19 cellular contexts compared by ENCODE assay signal in the genomic region with DNA sequence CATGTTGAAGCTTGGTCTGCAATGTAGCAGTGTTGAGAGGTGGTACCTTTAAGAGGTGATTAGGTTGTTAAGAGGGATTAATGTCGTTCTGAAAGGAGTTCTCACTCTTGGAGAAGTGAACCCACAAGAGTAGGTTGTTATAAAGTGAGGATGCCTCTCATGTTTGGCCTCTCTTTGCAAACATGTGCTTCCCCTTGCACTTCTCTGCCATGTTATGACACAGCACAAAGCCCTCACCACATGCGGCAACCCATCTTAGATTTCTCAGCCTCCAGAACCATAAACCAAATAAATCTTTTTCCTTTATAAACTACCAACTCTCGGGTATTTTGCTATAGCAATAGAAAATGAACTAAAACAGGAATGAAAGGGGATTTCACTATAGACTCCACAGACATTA.
DNase-seq lines count a peak whose midpoint lies in the region; ATAC-seq, FAIRE-seq and TF ChIP-seq lines count a peak whose summit lies in the region.
"Had no signal": no experiment of that assay in that cellular context is flagged by ENCODE, and none has a peak within 500 bp of the region (broad histone marks: within the 10 kb centered on the region; RNA-seq: fewer than 3 reads in every experiment).

No MANE protein-coding gene starts in this region.

- no peak overlapping the region for H2AFZ ChIP-seq in DND-41 (ENCODE audit: low read depth, low read length)
- no peak overlapping the region for H2AFZ ChIP-seq in H1 (ENCODE audit: low read length)
- H2AFZ ChIP-seq: PC-9 had no signal

- WGBS in H1 (ENCODE audit: extremely low coverage in 1 of 2, insufficient coverage in 1 of 2, insufficient read length in 1 of 2, insufficient replicate concordance in 2 of 2, low coverage in 1 of 2, low lambda C conversion rate in 2 of 2, missing lambda C conversion rate in 1 of 2), 2 experiments = 83% methylated on average over 3 of the region's 3 CpGs; no CpG with 5 or more reads in 1 of the 2 experiments
- 51 to 66% (median 57%) methylated on average over 3 of the region's 3 CpGs for WGBS in psoas muscle, 3 donors

- TF ChIP-seq POLR2A in H1 (IDR thresholded peaks at IDR 0.05; ENCODE audit: control extremely low read depth in 1 of 2, low read depth in 2 of 2, low read length in 2 of 2) = no peak

- H3K4me3 ChIP-seq in DND-41 (ENCODE audit: low read depth in 1 of 2, low read length in 2 of 2) (no peak overlapping the region), H1 (ENCODE audit: extremely low read depth in 1 of 4, insufficient read depth in 2 of 4, low read depth in 3 of 4, low read length in 4 of 4) (no peak overlapping the region), psoas muscle (no peak overlapping the region)
- H3K4me3 ChIP-seq: PC-9, SJSA1 had no signal

- H2AK5ac ChIP-seq in H1 (ENCODE audit: low read depth, low read length) = no peak overlapping the region; the same call in 1 of the 2 replicates

- H3K23me2 ChIP-seq in H1 (ENCODE audit: low read depth, low read length) = no peaks in the 10 kb centered on the region

- H3K9me3 ChIP-seq in DND-41 (ENCODE audit: insufficient read depth, low read length, severe bottlenecking) = no peaks in the 10 kb centered on the region
- no peaks in the 10 kb centered on the region for H3K9me3 ChIP-seq in H1 (ENCODE audit: insufficient read depth in 2 of 2, low read depth in 1 of 2, low read length in 1 of 2)
- H3K9me3 ChIP-seq in psoas muscle = no peaks in the 10 kb centered on the region
- H3K9me3 ChIP-seq: Caco-2, SJSA1 had no signal

- H2BK12ac ChIP-seq in H1 (ENCODE audit: low read depth, low read length) = no peak overlapping the region

- H3K79me2 ChIP-seq in DND-41 (ENCODE audit: insufficient read depth, low read length) (peaks cover 99% of the 10 kb centered on the region), H1 (ENCODE audit: control insufficient read depth in 1 of 2, insufficient read depth in 2 of 2, low read length in 2 of 2) (peaks cover 11 to 91% of the 10 kb centered on the region in 2 experiments)

- H3K56ac ChIP-seq in H1 (replicated peaks; ENCODE audit: insufficient read length, low read depth, low read length) = no peak overlapping the region

- H3K9me3 Mint-ChIP-seq in activated naive CD4-positive, alpha-beta T cell treated with anti-CD3 and anti-CD28 coated beads for 36 hours = peaks cover 4% of the 10 kb centered on the region
- peaks cover 13% of the 10 kb centered on the region for H3K9me3 Mint-ChIP-seq in stimulated activated effector memory CD8-positive, alpha-beta T cell treated with anti-CD3 and anti-CD28 coated beads, Interleukin-12 subunit alpha, Interleukin-12 subunit beta, amount 100 ng/mL, for 72 hours

- peaks cover 14% of the 10 kb centered on the region for H3K36me3 Mint-ChIP-seq in activated naive CD4-positive, alpha-beta T cell treated with anti-CD3 and anti-CD28 coated beads for 36 hours (ENCODE audit: low read depth)
- H3K36me3 Mint-ChIP-seq in stimulated activated effector memory CD8-positive, alpha-beta T cell treated with anti-CD3 and anti-CD28 coated beads, Interleukin-12 subunit alpha, Interleukin-12 subunit beta, amount 100 ng/mL, for 72 hours = no peaks in the 10 kb centered on the region

- H3K4me3 Mint-ChIP-seq in activated naive CD4-positive, alpha-beta T cell treated with anti-CD3 and anti-CD28 coated beads for 36 hours = no peak overlapping the region
- no peak overlapping the region for H3K4me3 Mint-ChIP-seq in stimulated activated effector memory CD8-positive, alpha-beta T cell treated with anti-CD3 and anti-CD28 coated beads, Interleukin-12 subunit alpha, Interleukin-12 subunit beta, amount 100 ng/mL, for 72 hours

- peak overlapping the region; percentile 33; the same call in 1 of the 2 replicates for H3K27ac ChIP-seq in DND-41 (ENCODE audit: low read length)
- H3K27ac ChIP-seq in H1 (ENCODE audit: low read depth, low read length) = no peak overlapping the region; the same call in 1 of the 2 replicates
- peak overlapping the region; percentile 48 for H3K27ac ChIP-seq in psoas muscle
- H3K27ac ChIP-seq: C4-2B, PC-9, SJSA1 had no signal

- H3K14ac ChIP-seq in H1 (ENCODE audit: insufficient read length) = no peak overlapping the region

- H3K27me3 ChIP-seq in DND-41 (ENCODE audit: insufficient read depth, low read length, poor library complexity) = no peaks in the 10 kb centered on the region
- H3K27me3 ChIP-seq in H1 (replicated peaks in 1 of 4; ENCODE audit: control insufficient read depth in 3 of 4, extremely low read depth in 1 of 4, insufficient read depth in 3 of 4, low read length in 3 of 4) = no peaks in the 10 kb centered on the region
- H3K27me3 ChIP-seq in psoas muscle (ENCODE audit: insufficient read depth in 3 of 3, low read length in 2 of 3) = no peaks in the 10 kb centered on the region
- H3K27me3 ChIP-seq: SJSA1 had no signal

- no peak overlapping the region for H3K4me2 ChIP-seq in DND-41 (ENCODE audit: insufficient read depth, low read length)
- no peak overlapping the region for H3K4me2 ChIP-seq in H1 (ENCODE audit: insufficient read depth in 1 of 2, low read depth in 2 of 2, low read length in 2 of 2)
- H3K4me2 ChIP-seq: PC-9 had no signal

- FAIRE-seq in H1 (lab: Jason Lieb, UNC) = no peak

- no peak overlapping the region for H2BK15ac ChIP-seq in H1 (ENCODE audit: low read length)

- TF ChIP-seq EP300 in H1 (IDR thresholded peaks at IDR 0.05; ENCODE audit: borderline replicate concordance in 1 of 2, low read depth in 2 of 2, low read length in 2 of 2) = no peak

- no peak overlapping the region for H2BK20ac ChIP-seq in H1 (ENCODE audit: low read length)

- H3K4ac ChIP-seq in H1 (replicated peaks; ENCODE audit: insufficient read length, low read depth, low read length) = no peak overlapping the region

- H3K18ac ChIP-seq in H1 (ENCODE audit: extremely low read depth, low read length) = no peak overlapping the region

- H3K27ac Mint-ChIP-seq in activated naive CD4-positive, alpha-beta T cell treated with anti-CD3 and anti-CD28 coated beads for 36 hours = peak overlapping the region; percentile 32
- no peak overlapping the region for H3K27ac Mint-ChIP-seq in stimulated activated effector memory CD8-positive, alpha-beta T cell treated with anti-CD3 and anti-CD28 coated beads, Interleukin-12 subunit alpha, Interleukin-12 subunit beta, amount 100 ng/mL, for 72 hours

- H3K4me1 ChIP-seq in DND-41 (ENCODE audit: insufficient read depth, low read length) (0 out of 2 replicates have a peak, but pooled peaks cover 6% of the 10 kb centered on the region), H1 (replicated peaks in 1 of 4; ENCODE audit: control insufficient read depth in 3 of 4, insufficient read depth in 4 of 4, low read length in 3 of 4) (peaks cover 0 to 3% (median under 1%) of the 10 kb centered on the region in 4 experiments; a peak in 2 of 7 replicates), psoas muscle (peaks cover 54% of the 10 kb centered on the region)
- H3K4me1 ChIP-seq: Caco-2, SJSA1 had no signal

- DNase-seq in activated naive CD4-positive, alpha-beta T cell treated with anti-CD3 and anti-CD28 coated beads for 36 hours = no peak
- DNase-seq in activated naive CD4-positive, alpha-beta T cell treated with Interleukin-2 at 50 U/mL for 16 hours = no peak
- DNase-seq in DND-41 (no peak), H1 (ENCODE audit: low read depth in 1 of 2, low spot score in 2 of 2) (no peak), psoas muscle (no peak), NCI-H1105 (lab: John Stamatoyannopoulos, UW) (no peak)
- DNase-seq in stimulated activated effector memory CD8-positive, alpha-beta T cell treated with anti-CD3 and anti-CD28 coated beads, Interleukin-12 subunit alpha, Interleukin-12 subunit beta, amount 100 ng/mL, for 72 hours (ENCODE audit: low spot score in 2 of 2) = no peak
- DNase-seq: Caco-2, H7, NCI-H1417, NCI-H187 treated with DMSO at 0.1 percent for 48 hours, NCI-H2171 treated with DMSO at 0.1 percent for 48 hours, NCI-H446 treated with DMSO at 0.1 percent for 48 hours, NCI-H774, PC-9 had no signal

- H2BK5ac ChIP-seq in H1 (ENCODE audit: low read depth, low read length) = peak overlapping the region; percentile 47; the same call in 1 of the 2 replicates

- H3K27me3 Mint-ChIP-seq in activated naive CD4-positive, alpha-beta T cell treated with anti-CD3 and anti-CD28 coated beads for 36 hours (ENCODE audit: low read depth) = no peaks in the 10 kb centered on the region
- H3K27me3 Mint-ChIP-seq: IgD-negative memory B cell had no signal

- TF ChIP-seq RAD21 in H1 (IDR thresholded peaks at IDR 0.05 in 1 of 2, conservative IDR thresholded peaks at IDR 0.05 in 1 of 2; ENCODE audit: low read depth in 2 of 2, low read length in 2 of 2) = no peak

- H3K79me1 ChIP-seq in H1 (ENCODE audit: low read depth, low read length) = peaks cover 6% of the 10 kb centered on the region

- POLR2A ChIA-PET in H1 (lab: Charles Lee; ENCODE audit: partially characterized antibody) = no interaction called here

- CTCF ChIA-PET in activated naive CD4-positive, alpha-beta T cell treated with anti-CD3 and anti-CD28 coated beads for 36 hours (lab: Charles Lee) = interaction anchor here (0.6 to 1.2 kb wide), 2 partner anchors 11 to 584 kb away, joined by 3 to 4 read pairs; no protein-coding TSS in a partner anchor
- CTCF ChIA-PET in H1 (lab: Charles Lee; ENCODE audit: partially characterized antibody) = interaction anchor here (2.0 kb wide), 1 partner anchor 28 kb away, joined by 5 read pairs; no protein-coding TSS in a partner anchor

- H4K91ac ChIP-seq in H1 (replicated peaks; ENCODE audit: insufficient read length, low read length) = no peak overlapping the region

- H3K4me1 Mint-ChIP-seq in activated naive CD4-positive, alpha-beta T cell treated with anti-CD3 and anti-CD28 coated beads for 36 hours (ENCODE audit: low read depth) = peaks cover 46% of the 10 kb centered on the region
- peaks cover 51% of the 10 kb centered on the region for H3K4me1 Mint-ChIP-seq in stimulated activated effector memory CD8-positive, alpha-beta T cell treated with anti-CD3 and anti-CD28 coated beads, Interleukin-12 subunit alpha, Interleukin-12 subunit beta, amount 100 ng/mL, for 72 hours

- ATAC-seq in DND-41 (ENCODE audit: insufficient read depth, low read depth) (no peak), psoas muscle (peak in 2 of 4 donors; percentile 27 to 32), HG03135 (IDR thresholded peaks at IDR 0.05; ENCODE audit: unreplicated experiment) (no peak)
- no peak for ATAC-seq in stimulated activated effector memory CD8-positive, alpha-beta T cell treated with anti-CD3 and anti-CD28 coated beads, Interleukin-12 subunit alpha, Interleukin-12 subunit beta, amount 100 ng/mL, for 72 hours

- H3K36me3 ChIP-seq in DND-41 (ENCODE audit: insufficient read depth, low read length) = 0 out of 2 replicates have a peak, but pooled peaks cover 2% of the 10 kb centered on the region
- no peaks in the 10 kb centered on the region; a peak in 1 of 8 replicates for H3K36me3 ChIP-seq in H1 (ENCODE audit: control insufficient read depth in 2 of 4, insufficient read depth in 4 of 4, low read length in 3 of 4)
- no peaks in the 10 kb centered on the region for H3K36me3 ChIP-seq in psoas muscle (ENCODE audit: insufficient read depth in 1 of 2, low read depth in 1 of 2)
- H3K36me3 ChIP-seq: SJSA1 had no signal

- H3K23ac ChIP-seq in H1 (ENCODE audit: insufficient read length) = no peak overlapping the region

- no peak overlapping the region for H2BK120ac ChIP-seq in H1 (replicated peaks; ENCODE audit: low read depth, low read length)

- TF ChIP-seq CTCF in DND-41 (IDR thresholded peaks at IDR 0.05; ENCODE audit: borderline replicate concordance, extremely low read depth, low read length, poor library complexity, severe bottlenecking) = no peak
- TF ChIP-seq CTCF in H1 (IDR thresholded peaks at IDR 0.05; ENCODE audit: control extremely low read depth in 1 of 3, insufficient read depth in 1 of 3, low read depth in 1 of 3, low read length in 3 of 3) = no peak
- no peak for TF ChIP-seq CTCF in psoas muscle (IDR thresholded peaks at IDR 0.05)

- H3K9ac ChIP-seq in DND-41 (ENCODE audit: low read depth, low read length) (no peak overlapping the region), H1 (replicated peaks in 1 of 4; ENCODE audit: extremely low read depth in 1 of 4, low read depth in 3 of 4, low read length in 3 of 4) (no peak overlapping the region)

- no peak overlapping the region for H4K8ac ChIP-seq in H1 (ENCODE audit: extremely low read depth, insufficient read depth, low read length)

- H4K20me1 ChIP-seq in DND-41 (ENCODE audit: insufficient read depth, low read length) (peaks cover 80% of the 10 kb centered on the region), H1 (replicated peaks in 1 of 2; ENCODE audit: control insufficient read depth in 1 of 2, insufficient read depth in 2 of 2, low read length in 2 of 2) (no peaks in the 10 kb centered on the region)

- intact Hi-C loops in activated naive CD4-positive, alpha-beta T cell treated with anti-CD3 and anti-CD28 coated beads for 36 hours (cut with micrococcal nuclease) = no loop called here
- intact Hi-C loops in psoas muscle (cut with DNase I) = no loop called here

- no peak overlapping the region for H4K5ac ChIP-seq in H1 (ENCODE audit: insufficient read length, low read depth, low read length)
